8 cellular contexts compared by ENCODE assay signal in the genomic region with DNA sequence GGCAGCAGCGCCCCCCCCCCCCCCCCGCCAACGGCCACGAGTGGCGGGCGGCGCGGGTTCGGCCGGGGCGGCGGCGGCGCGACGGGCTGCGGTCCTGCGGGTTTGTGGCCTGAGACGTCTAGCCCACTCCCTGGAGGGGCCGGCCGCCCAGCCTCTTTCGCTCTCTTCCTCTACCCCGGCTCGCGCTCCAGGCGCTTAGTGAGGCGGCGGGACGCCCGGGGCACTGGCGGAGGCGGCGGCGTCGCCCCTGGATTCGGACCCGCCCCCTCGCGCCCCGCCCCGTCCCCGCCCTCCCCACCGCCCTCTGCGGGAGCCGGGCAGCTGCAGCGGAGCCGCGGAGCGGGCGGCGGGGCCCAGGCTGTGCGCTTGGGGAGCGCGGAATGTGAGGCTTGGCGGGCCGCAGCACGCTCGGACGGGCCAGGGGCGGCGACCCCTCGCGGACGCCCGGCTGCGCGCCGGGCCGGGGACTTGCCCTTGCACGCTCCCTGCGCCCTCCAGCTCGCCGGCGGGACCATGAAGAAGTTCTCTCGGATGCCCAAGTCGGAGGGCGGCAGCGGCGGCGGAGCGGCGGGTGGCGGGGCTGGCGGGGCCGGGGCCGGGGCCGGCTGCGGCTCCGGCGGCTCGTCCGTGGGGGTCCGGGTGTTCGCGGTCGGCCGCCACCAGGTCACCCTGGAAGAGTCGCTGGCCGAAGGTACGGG. TPM values are rescaled to one million over a fixed set of nuclear protein-coding genes. Genes with fewer than 3 reads are reported as not detected.
DNase-seq lines count a peak whose midpoint lies in the region; ATAC-seq lines count a peak whose summit lies in the region.

BMP2K (plus strand) TSS at position 320 of the 698 bp plus-strand sequence; CDS start at position 514, 194 bp downstream.

- H3K4me1 Mint-ChIP-seq in activated CD8-positive, alpha-beta T cell treated with anti-CD3 and anti-CD28 coated beads, Interleukin-2, amount 10 ng/mL, durations not matched to agents 7 days and 5 days (ENCODE audit: low read depth), result peaks cover 20% of the 10 kb centered on the region
- H3K4me1 Mint-ChIP-seq in memory B cell, result peaks cover 2% of the 10 kb centered on the region

- ATAC-seq in GM18858 (IDR thresholded peaks at IDR 0.05; ENCODE audit: unreplicated experiment) (peak; percentile 43), HG03064 (IDR thresholded peaks at IDR 0.05; ENCODE audit: low read depth, unreplicated experiment) (peak; percentile 78), memory B cell (ENCODE audit: low read depth) (peak; percentile 75)
- peak; percentile 83 for ATAC-seq in activated CD8-positive, alpha-beta T cell treated with anti-CD3 and anti-CD28 coated beads, Interleukin-2, amount 10 ng/mL, durations not matched to agents 7 days and 5 days

- DNase-seq in AG20443 (ENCODE audit: low spot score) (peak; percentile 95), NCI-H510A (lab: John Stamatoyannopoulos, UW) (peak; percentile 67), memory B cell (ENCODE audit: low spot score in 2 of 2) (peak; percentile 81 to 93)
- peak; percentile 82 for DNase-seq in activated CD8-positive, alpha-beta T cell treated with anti-CD3 and anti-CD28 coated beads, Interleukin-2, amount 10 ng/mL, durations not matched to agents 7 days and 5 days
- DNase-seq in effector CD8-positive, alpha-beta T cell (lab: John Stamatoyannopoulos, UW), result peak; percentile 80
- DNase-seq in stimulated activated CD8-positive, alpha-beta memory T cell treated with anti-CD3 and anti-CD28 coated beads, Interleukin-12 subunit alpha, Interleukin-12 subunit beta, amount 100 ng/mL, for 24 hours (ENCODE audit: extremely low read depth), result peak; percentile 55

- POLR2A ChIA-PET in activated CD8-positive, alpha-beta T cell treated with anti-CD3 and anti-CD28 coated beads, Interleukin-2, amount 10 ng/mL, durations not matched to agents 7 days and 5 days (lab: Charles Lee), result interaction anchor here (0.8 to 1.7 kb wide), 8 partner anchors 9 to 163 kb away, joined by 3 to 6 read pairs (median 4); partner anchors contain the start of gene PAQR3

- H3K27me3 Mint-ChIP-seq in activated CD8-positive, alpha-beta T cell treated with anti-CD3 and anti-CD28 coated beads, Interleukin-2, amount 10 ng/mL, durations not matched to agents 7 days and 5 days (ENCODE audit: low read depth), result no peaks in the 10 kb centered on the region
- H3K27me3 Mint-ChIP-seq in memory B cell, result no peaks in the 10 kb centered on the region

- peak within 1 kb of the TSS; percentile 97 for H3K27ac Mint-ChIP-seq in activated CD8-positive, alpha-beta T cell treated with anti-CD3 and anti-CD28 coated beads, Interleukin-2, amount 10 ng/mL, durations not matched to agents 7 days and 5 days
- H3K27ac Mint-ChIP-seq in memory B cell, result peak within 1 kb of the TSS; percentile 98

- peak within 1 kb of the TSS; percentile 87 for H3K4me3 Mint-ChIP-seq in activated CD8-positive, alpha-beta T cell treated with anti-CD3 and anti-CD28 coated beads, Interleukin-2, amount 10 ng/mL, durations not matched to agents 7 days and 5 days
- peak within 1 kb of the TSS; percentile 98 for H3K4me3 Mint-ChIP-seq in memory B cell

- no peaks in the 10 kb centered on the region for H3K9me3 Mint-ChIP-seq in activated CD8-positive, alpha-beta T cell treated with anti-CD3 and anti-CD28 coated beads, Interleukin-2, amount 10 ng/mL, durations not matched to agents 7 days and 5 days (ENCODE audit: insufficient read depth)
- H3K9me3 Mint-ChIP-seq in memory B cell, result no peaks in the 10 kb centered on the region

- CTCF ChIA-PET in activated CD8-positive, alpha-beta T cell treated with anti-CD3 and anti-CD28 coated beads, Interleukin-2, amount 10 ng/mL, durations not matched to agents 7 days and 5 days (lab: Charles Lee), result interaction anchor here (0.9 to 2.5 kb wide), 7 partner anchors 9 to 162 kb away, joined by 3 to 13 read pairs (median 4); no protein-coding TSS in a partner anchor

- no peaks in the 10 kb centered on the region for H3K36me3 Mint-ChIP-seq in activated CD8-positive, alpha-beta T cell treated with anti-CD3 and anti-CD28 coated beads, Interleukin-2, amount 10 ng/mL, durations not matched to agents 7 days and 5 days (ENCODE audit: low read depth)
- H3K36me3 Mint-ChIP-seq in memory B cell, result no peaks in the 10 kb centered on the region

RNA-seq across cellular contexts. Expression of gene BMP2K, which starts in this region (rescaled TPM):
- 10 to 100 TPM; 27.2 to 28.8 TPM for total RNA-seq in activated CD8-positive, alpha-beta T cell treated with anti-CD3 and anti-CD28 coated beads, Interleukin-2, amount 10 ng/mL, durations not matched to agents 7 days and 5 days

Comparison
In these comparisons a context has a peak if more than half of its experiments do, and no peak if none do; other contexts are left out.
1. Peak in every context shown above with its lines: DNase-seq and ATAC-seq.